Comparison of ENCODE assay signal across 23 cellular contexts in the genomic region with DNA sequence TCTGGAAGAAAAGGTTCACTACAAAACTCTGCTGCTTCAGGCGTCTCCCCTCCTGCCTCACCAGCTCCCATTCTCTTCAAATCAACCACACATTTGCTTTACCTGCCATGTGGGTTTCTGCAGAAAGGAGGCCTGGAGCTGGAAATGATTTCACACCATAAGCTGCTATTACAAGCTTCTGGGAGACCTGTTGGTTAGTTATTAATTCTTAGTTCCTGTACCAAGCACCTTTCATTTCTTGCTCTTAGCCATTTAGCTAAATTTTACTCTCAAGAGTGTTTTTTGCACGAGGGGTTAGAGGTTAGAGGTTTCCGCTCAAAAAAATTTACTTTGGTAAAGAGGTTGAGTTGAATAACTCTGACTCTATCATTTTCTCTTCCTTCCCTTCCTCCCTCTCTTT.
DNase-seq lines count a peak whose midpoint lies in the region; ATAC-seq, FAIRE-seq and TF ChIP-seq lines count a peak whose summit lies in the region.
"Had no signal": no experiment of that assay in that cellular context is flagged by ENCODE, and none has a peak within 500 bp of the region (broad histone marks: within the 10 kb centered on the region; RNA-seq: fewer than 3 reads in every experiment).

No MANE protein-coding gene starts in this region.

- H3K9me3 Mint-ChIP-seq in GM23338 = no peaks in the 10 kb centered on the region
- H3K9me3 Mint-ChIP-seq in stimulated activated memory B cell treated with anti-CD40 and anti-IgM and Interleukin-4, amounts not matched to agents 10 μg/mL and 1 μg/mL and 100 μg/mL, for 72 hours = no peaks in the 10 kb centered on the region
- H3K9me3 Mint-ChIP-seq: stimulated activated effector memory CD8-positive, alpha-beta T cell treated with anti-CD3 and anti-CD28 coated beads, Interleukin-12 subunit alpha, Interleukin-12 subunit beta, amount 100 ng/mL, for 72 hours had no signal

- FAIRE-seq in GM19239 (lab: Jason Lieb, UNC) = peak; percentile 96
- FAIRE-seq: K562, urothelium cell line had no signal

- no peak overlapping the region for H3K4me3 ChIP-seq in GM23338
- H3K4me3 ChIP-seq: breast epithelium, K562 had no signal

- no peak for TF ChIP-seq CTCF in GM23338 (conservative IDR thresholded peaks at IDR 0.05; ENCODE audit: low read depth in 2 of 2)

- no peaks in the 10 kb centered on the region for H3K27me3 ChIP-seq in GM23338 (ENCODE audit: insufficient read depth)
- H3K27me3 ChIP-seq: BE2C, breast epithelium had no signal

- H3K27ac ChIP-seq in GM23338 (ENCODE audit: low read depth) = 0 out of 2 replicates have a peak overlapping the region, but pooled peaks have one; percentile 59
- H3K27ac ChIP-seq: parathyroid adenoma had no signal

- DNase-seq in GM19239 (ENCODE audit: insufficient read length, low spot score) (peak; percentile 25), GM23338 (ENCODE audit: low spot score) (no peak), renal cortical epithelial cell (ENCODE audit: low read depth) (peak; percentile 72), DMS114 treated with DMSO at 0.1 percent for 48 hours (lab: John Stamatoyannopoulos, UW; ENCODE audit: unreplicated experiment) (no peak)
- DNase-seq in stimulated activated naive CD4-positive, alpha-beta T cell treated with Interleukin-2 at 50 U/mL for 16 hours (lab: John Stamatoyannopoulos, UW) = no peak
- DNase-seq in activated effector memory CD4-positive, alpha-beta T cell treated with anti-CD3 and anti-CD28 coated beads, Interleukin-2, amount 50 U/mL, for 16 hours = no peak
- DNase-seq: activated CD4-positive, CD25-positive, alpha-beta regulatory T cell treated with anti-CD3 and anti-CD28 coated beads, Interleukin-2, amount 50 U/mL, for 72 hours; activated CD8-positive, alpha-beta memory T cell treated with anti-CD3 and anti-CD28 coated beads, Interleukin-2, amount 50 U/mL, for 48 hours; activated naive CD4-positive, alpha-beta T cell treated with anti-CD3 and anti-CD28 coated beads, Interleukin-2, amount 50 U/mL, for 16 hours; BE2C; DMS153; effector CD4-positive, alpha-beta T cell; H7; NCI-H1105 treated with DMSO at 0.1 percent for 48 hours; NK-92 treated with Interleukin-12 subunit alpha and Interleukin-12 subunit beta, amount 100 ng/mL, for 24 hours had no signal

- no peaks in the 10 kb centered on the region for H3K36me3 ChIP-seq in GM23338 (ENCODE audit: insufficient read depth)
- H3K36me3 ChIP-seq: breast epithelium had no signal

- ATAC-seq in GM23338 (no peak), HG03432 (IDR thresholded peaks at IDR 0.05; ENCODE audit: unreplicated experiment) (peak; percentile 50)
- no peak for ATAC-seq in stimulated activated memory B cell treated with anti-CD40 and anti-IgM and Interleukin-4, amounts not matched to agents 10 μg/mL and 1 μg/mL and 100 μg/mL, for 72 hours
- ATAC-seq: K562; Right ventricle myocardium inferior; stimulated activated effector memory CD8-positive, alpha-beta T cell treated with anti-CD3 and anti-CD28 coated beads, Interleukin-12 subunit alpha, Interleukin-12 subunit beta, amount 100 ng/mL, for 72 hours had no signal

- peaks cover 5% of the 10 kb centered on the region; the same call in 1 of the 2 replicates for H4K20me1 ChIP-seq in GM23338 (replicated peaks; ENCODE audit: insufficient read depth)

- no peak overlapping the region for H3K4me3 Mint-ChIP-seq in GM23338
- H3K4me3 Mint-ChIP-seq in stimulated activated memory B cell treated with anti-CD40 and anti-IgM and Interleukin-4, amounts not matched to agents 10 μg/mL and 1 μg/mL and 100 μg/mL, for 72 hours = no peak overlapping the region
- H3K4me3 Mint-ChIP-seq: stimulated activated effector memory CD8-positive, alpha-beta T cell treated with anti-CD3 and anti-CD28 coated beads, Interleukin-12 subunit alpha, Interleukin-12 subunit beta, amount 100 ng/mL, for 72 hours had no signal

- H3K36me3 Mint-ChIP-seq in GM23338 (ENCODE audit: low read depth) = peaks cover 8% of the 10 kb centered on the region; the same call in 1 of the 3 replicates
- no peaks in the 10 kb centered on the region for H3K36me3 Mint-ChIP-seq in stimulated activated memory B cell treated with anti-CD40 and anti-IgM and Interleukin-4, amounts not matched to agents 10 μg/mL and 1 μg/mL and 100 μg/mL, for 72 hours
- H3K36me3 Mint-ChIP-seq: stimulated activated effector memory CD8-positive, alpha-beta T cell treated with anti-CD3 and anti-CD28 coated beads, Interleukin-12 subunit alpha, Interleukin-12 subunit beta, amount 100 ng/mL, for 72 hours had no signal

- H3K79me2 ChIP-seq in GM23338 (replicated peaks; ENCODE audit: insufficient read depth) = peaks cover 43% of the 10 kb centered on the region
- H3K79me2 ChIP-seq: parathyroid adenoma had no signal

- H2AFZ ChIP-seq in GM23338 = no peak overlapping the region
- H2AFZ ChIP-seq: parathyroid adenoma had no signal

- H3K4me1 Mint-ChIP-seq in GM23338 = peaks cover 31% of the 10 kb centered on the region
- no peaks in the 10 kb centered on the region for H3K4me1 Mint-ChIP-seq in stimulated activated memory B cell treated with anti-CD40 and anti-IgM and Interleukin-4, amounts not matched to agents 10 μg/mL and 1 μg/mL and 100 μg/mL, for 72 hours
- H3K4me1 Mint-ChIP-seq: stimulated activated effector memory CD8-positive, alpha-beta T cell treated with anti-CD3 and anti-CD28 coated beads, Interleukin-12 subunit alpha, Interleukin-12 subunit beta, amount 100 ng/mL, for 72 hours had no signal

- H3F3A ChIP-seq in GM23338 (replicated peaks; ENCODE audit: low read depth) = no peaks in the 10 kb centered on the region

- no peaks in the 10 kb centered on the region for H3K27me3 Mint-ChIP-seq in GM23338 (ENCODE audit: insufficient read depth, low read depth, poor library complexity)
- H3K27me3 Mint-ChIP-seq in stimulated activated memory B cell treated with anti-CD40 and anti-IgM and Interleukin-4, amounts not matched to agents 10 μg/mL and 1 μg/mL and 100 μg/mL, for 72 hours = peaks cover 51% of the 10 kb centered on the region

- H3K9me2 ChIP-seq in GM23338 (ENCODE audit: insufficient read depth) = peaks cover 3% of the 10 kb centered on the region; the same call in 1 of the 2 replicates

- peaks cover 23% of the 10 kb centered on the region for H3K4me1 ChIP-seq in GM23338 (ENCODE audit: insufficient read depth)
- H3K4me1 ChIP-seq: parathyroid adenoma had no signal

- H3K27ac Mint-ChIP-seq in GM23338 = no peak overlapping the region
- no peak overlapping the region for H3K27ac Mint-ChIP-seq in stimulated activated memory B cell treated with anti-CD40 and anti-IgM and Interleukin-4, amounts not matched to agents 10 μg/mL and 1 μg/mL and 100 μg/mL, for 72 hours
- H3K27ac Mint-ChIP-seq: stimulated activated effector memory CD8-positive, alpha-beta T cell treated with anti-CD3 and anti-CD28 coated beads, Interleukin-12 subunit alpha, Interleukin-12 subunit beta, amount 100 ng/mL, for 72 hours had no signal

- H3K4me2 ChIP-seq in GM23338 = no peak overlapping the region

TF ChIP-seq in GM23338, 12 proteins besides CTCF, POLR2A, EP300 and RAD21:
- no peak for TF ChIP-seq POLR2AphosphoS5 (IDR thresholded peaks at IDR 0.05; ENCODE audit: low read depth)
- TF ChIP-seq STAT1 (IDR thresholded peaks at IDR 0.05; ENCODE audit: unreplicated experiment) = no peak

Comparison
In these comparisons a context has a peak if more than half of its experiments do, and no peak if none do; other contexts are left out.
1. DNase-seq: peak in GM19239 (single experiment) and renal cortical epithelial cell (single experiment); none in GM23338 (single experiment), stimulated activated naive CD4-positive, alpha-beta T cell treated with Interleukin-2 at 50 U/mL for 16 hours (single experiment), activated effector memory CD4-positive, alpha-beta T cell treated with anti-CD3 and anti-CD28 coated beads, Interleukin-2, amount 50 U/mL, for 16 hours (single experiment) and DMS114 treated with DMSO at 0.1 percent for 48 hours (single experiment).